Comparison of ENCODE assay signal across 1 cellular context in the genomic region with DNA sequence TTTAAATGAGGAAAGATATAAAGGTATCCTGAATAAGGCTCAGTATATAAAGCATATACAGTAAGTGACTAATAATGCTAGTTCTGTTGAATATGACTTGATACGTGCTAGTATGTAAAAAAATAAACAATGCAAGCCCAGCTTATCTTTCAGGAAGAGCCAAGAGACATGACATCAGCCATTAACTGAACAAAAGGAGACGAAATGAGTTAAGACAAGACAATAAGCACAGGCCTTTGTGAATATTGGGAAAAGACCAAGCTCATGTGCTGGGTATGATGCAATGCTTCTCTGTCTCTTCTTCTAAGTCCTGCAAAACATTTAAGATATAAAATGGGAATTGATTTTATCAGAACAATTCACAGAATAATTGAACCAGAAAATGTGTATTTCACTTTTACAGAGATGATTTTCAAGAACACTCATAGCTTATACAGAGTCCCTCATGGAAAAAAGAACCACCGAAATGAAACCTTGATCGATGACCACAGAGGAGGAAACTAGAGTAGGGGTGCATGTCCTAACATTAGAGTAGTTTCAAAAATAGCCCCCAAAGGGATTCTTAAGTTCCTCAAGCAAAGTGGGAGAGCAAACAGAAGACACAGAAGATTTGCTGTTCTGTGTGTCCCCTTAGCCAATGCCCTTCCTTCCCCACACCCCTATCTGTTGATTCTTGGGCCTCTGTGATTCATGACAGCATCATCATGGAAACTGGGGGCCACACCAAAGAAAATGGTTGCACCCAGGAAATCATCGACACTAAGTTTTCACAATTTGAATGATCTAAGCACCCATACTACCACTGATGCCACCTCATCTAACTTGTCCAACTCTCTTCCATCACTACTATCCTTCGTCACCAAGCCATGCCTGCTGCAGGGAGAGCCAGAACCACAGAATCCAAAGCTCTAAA.
TF ChIP-seq lines count a peak whose summit lies in the region.

No MANE protein-coding gene starts in this region.

TF ChIP-seq in IMR-90, 13 proteins besides CTCF, POLR2A, EP300 and RAD21:
- no peak for TF ChIP-seq RFX5 (IDR thresholded peaks at IDR 0.05; ENCODE audit: low read depth, low read length)
- TF ChIP-seq RCOR1 (IDR thresholded peaks at IDR 0.05; ENCODE audit: insufficient replicate concordance, low read length), result no peak
- TF ChIP-seq MXI1 (IDR thresholded peaks at IDR 0.05; ENCODE audit: borderline replicate concordance, low read depth, low read length), result no peak
- TF ChIP-seq SMC3 (IDR thresholded peaks at IDR 0.05; ENCODE audit: low read depth, low read length), result no peak
- no peak for TF ChIP-seq CHD1 (IDR thresholded peaks at IDR 0.05; ENCODE audit: low read depth, low read length)
- peak; percentile 95 for TF ChIP-seq CEBPB (IDR thresholded peaks at IDR 0.05; ENCODE audit: low read depth, low read length)
- TF ChIP-seq, protein P1, sequence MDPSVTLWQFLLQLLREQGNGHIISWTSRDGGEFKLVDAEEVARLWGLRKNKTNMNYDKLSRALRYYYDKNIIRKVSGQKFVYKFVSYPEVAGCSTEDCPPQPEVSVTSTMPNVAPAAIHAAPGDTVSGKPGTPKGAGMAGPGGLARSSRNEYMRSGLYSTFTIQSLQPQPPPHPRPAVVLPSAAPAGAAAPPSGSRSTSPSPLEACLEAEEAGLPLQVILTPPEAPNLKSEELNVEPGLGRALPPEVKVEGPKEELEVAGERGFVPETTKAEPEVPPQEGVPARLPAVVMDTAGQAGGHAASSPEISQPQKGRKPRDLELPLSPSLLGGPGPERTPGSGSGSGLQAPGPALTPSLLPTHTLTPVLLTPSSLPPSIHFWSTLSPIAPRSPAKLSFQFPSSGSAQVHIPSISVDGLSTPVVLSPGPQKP (IDR thresholded peaks at IDR 0.05; ENCODE audit: borderline replicate concordance, low read depth, low read length), result no peak
- no peak for TF ChIP-seq FOS (IDR thresholded peaks at IDR 0.05; ENCODE audit: low read depth, low read length)
- peak; percentile 86 for TF ChIP-seq BHLHE40 (IDR thresholded peaks at IDR 0.05; ENCODE audit: low read depth, low read length)
- TF ChIP-seq, protein P2, sequence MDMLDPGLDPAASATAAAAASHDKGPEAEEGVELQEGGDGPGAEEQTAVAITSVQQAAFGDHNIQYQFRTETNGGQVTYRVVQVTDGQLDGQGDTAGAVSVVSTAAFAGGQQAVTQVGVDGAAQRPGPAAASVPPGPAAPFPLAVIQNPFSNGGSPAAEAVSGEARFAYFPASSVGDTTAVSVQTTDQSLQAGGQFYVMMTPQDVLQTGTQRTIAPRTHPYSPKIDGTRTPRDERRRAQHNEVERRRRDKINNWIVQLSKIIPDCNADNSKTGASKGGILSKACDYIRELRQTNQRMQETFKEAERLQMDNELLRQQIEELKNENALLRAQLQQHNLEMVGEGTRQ (IDR thresholded peaks at IDR 0.05; ENCODE audit: low read depth, low read length), result no peak
